ENCODE assay signal across 16 cellular contexts in the genomic region with DNA sequence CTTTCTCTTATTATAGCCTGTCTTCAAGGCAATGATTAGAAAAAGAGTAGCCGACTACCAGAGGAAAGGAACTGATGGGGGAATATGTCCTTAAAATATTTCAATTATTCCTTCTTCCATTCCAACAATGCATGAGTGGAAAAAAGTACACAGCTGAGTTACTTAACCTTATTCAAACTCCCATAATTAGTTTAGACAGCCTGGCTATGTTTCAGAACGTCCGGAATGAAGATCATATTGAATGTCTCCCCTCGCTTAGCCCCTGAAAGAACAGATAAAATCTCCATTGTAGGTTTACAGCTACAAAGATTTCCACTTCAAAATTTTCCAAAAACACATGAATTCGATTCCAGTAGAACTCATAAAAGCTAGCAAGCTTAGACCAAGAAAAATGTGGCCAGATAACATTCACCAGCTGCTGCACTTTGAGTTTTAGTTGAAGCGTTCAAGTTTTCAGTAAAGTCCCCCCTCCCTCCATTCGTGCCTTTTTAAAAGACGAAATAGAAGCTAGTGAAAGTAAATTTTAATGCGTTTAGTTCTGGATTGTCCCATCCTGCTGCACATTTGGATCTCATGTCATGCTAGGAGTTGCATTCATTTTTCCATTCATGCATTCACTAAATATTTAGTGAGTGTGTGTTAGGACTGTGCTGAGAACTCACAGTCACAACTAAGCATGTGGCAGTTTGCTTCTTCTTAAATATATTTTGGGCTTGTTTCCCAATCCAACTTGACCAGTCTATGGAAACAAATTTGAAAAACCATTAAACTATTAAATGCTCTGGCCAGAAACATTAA. TPM values are rescaled to one million over a fixed set of nuclear protein-coding genes. Genes with fewer than 3 reads are reported as not detected.
DNase-seq lines count a peak whose midpoint lies in the region; ATAC-seq, FAIRE-seq and TF ChIP-seq lines count a peak whose summit lies in the region.
"Had no signal": no experiment of that assay in that cellular context is flagged by ENCODE, and none has a peak within 500 bp of the region (broad histone marks: within the 10 kb centered on the region; RNA-seq: fewer than 3 reads in every experiment).

No MANE protein-coding gene starts in this region.

- FAIRE-seq in endometrium (lab: Jason Lieb, UNC): peak; percentile 81

- DNase-seq in testis: no peak
- no peak for DNase-seq in OCI-M1 (lab: John Stamatoyannopoulos, UW)
- no peak for DNase-seq in NCI-H1105 (lab: John Stamatoyannopoulos, UW)
- no peak for DNase-seq in T1000 (lab: John Stamatoyannopoulos, UW)
- DNase-seq: activated CD8-positive, alpha-beta memory T cell treated with anti-CD3 and anti-CD28 coated beads, Interleukin-2, amount 50 U/mL, for 48 hours; natural killer cell; NCI-H1092 treated with DMSO at 0.1 percent for 48 hours; NCI-H526; SIG-M5; stimulated activated CD4-positive, alpha-beta T cell treated with anti-CD3 and anti-CD28 coated beads, Interleukin-1b, Interleukin-23, amount 100 ng/mL, for 48 hours; WERI-Rb-1 had no signal

- no peak overlapping the region for H3K4me3 ChIP-seq in OCI-LY1 (ENCODE audit: low read depth, low read length, poor library complexity, severe bottlenecking)
- peak overlapping the region; percentile 10 to 19 for H3K4me3 ChIP-seq in muscle layer of duodenum (ENCODE audit: low read depth in 1 of 2, low read length in 2 of 2)
- H3K4me3 ChIP-seq in testis: no peak overlapping the region

- H3K4me2 ChIP-seq in OCI-LY1 (ENCODE audit: low read length): peak overlapping the region; percentile 18; the same call in 1 of the 2 replicates

- no peaks in the 10 kb centered on the region for H3K9me2 ChIP-seq in OCI-LY1 (ENCODE audit: low read depth, low read length)

- H3K9ac ChIP-seq in OCI-LY1 (ENCODE audit: low read length): peak overlapping the region; percentile 9; the same call in 1 of the 2 replicates

- TF ChIP-seq CTCF in OCI-LY1 (IDR thresholded peaks at IDR 0.05; ENCODE audit: low read length) (no peak), testis (IDR thresholded peaks at IDR 0.05) (no peak)

- no peaks in the 10 kb centered on the region for H3K79me2 ChIP-seq in OCI-LY1 (ENCODE audit: insufficient read depth, low read length)

- no peaks in the 10 kb centered on the region for H4K20me1 ChIP-seq in OCI-LY1 (ENCODE audit: insufficient read depth, low read length)

- H2AFZ ChIP-seq in OCI-LY1 (ENCODE audit: low read length): no peak overlapping the region

- H3K27ac ChIP-seq in OCI-LY1 (ENCODE audit: low read depth, low read length, poor library complexity, severe bottlenecking) (peak overlapping the region; percentile 53), muscle layer of duodenum (ENCODE audit: low read length) (peak overlapping the region; percentile 82), testis (peak overlapping the region; percentile 5 to 21)
- H3K27ac ChIP-seq: WERI-Rb-1 had no signal

- intact Hi-C loops in testis (cut with DNase I; ENCODE audit: low total_unique reads): no loop called here

- H3K4me1 ChIP-seq in OCI-LY1 (ENCODE audit: insufficient read depth, low read length, severe bottlenecking) (peaks cover 55% of the 10 kb centered on the region), muscle layer of duodenum (ENCODE audit: control insufficient read depth in 1 of 2, insufficient read depth in 2 of 2, low read length in 2 of 2) (peaks cover 0 to 5% of the 10 kb centered on the region in 2 donors), testis (peaks cover 6% of the 10 kb centered on the region)

- H3F3A ChIP-seq in OCI-LY1 (ENCODE audit: insufficient read depth, low read length): no peaks in the 10 kb centered on the region

- H3K9me3 ChIP-seq in OCI-LY1 (ENCODE audit: low read length) (no peaks in the 10 kb centered on the region), muscle layer of duodenum (ENCODE audit: control insufficient read depth in 1 of 2, low read length in 2 of 2) (no peaks in the 10 kb centered on the region), testis (no peaks in the 10 kb centered on the region)

- no peaks in the 10 kb centered on the region for H3K36me3 ChIP-seq in OCI-LY1 (ENCODE audit: insufficient read depth, low read length)
- no peaks in the 10 kb centered on the region for H3K36me3 ChIP-seq in muscle layer of duodenum (ENCODE audit: control insufficient read depth in 1 of 2, insufficient read depth in 2 of 2, low read length in 2 of 2)
- H3K36me3 ChIP-seq in testis (ENCODE audit: low read depth, missing control alignments): no peaks in the 10 kb centered on the region
- H3K36me3 ChIP-seq: WERI-Rb-1 had no signal

- WGBS in testis, 2 donors: 40 to 43% methylated on average over 9 of the region's 9 CpGs

- ATAC-seq in HG02981 (IDR thresholded peaks at IDR 0.05; ENCODE audit: unreplicated experiment): no peak
- ATAC-seq: natural killer cell; stimulated activated memory B cell treated with anti-CD40 and anti-IgM and Interleukin-4, amounts not matched to agents 10 μg/mL and 1 μg/mL and 100 μg/mL, for 72 hours had no signal

- H3K27me3 ChIP-seq in OCI-LY1 (ENCODE audit: insufficient read depth, low read length): no peaks in the 10 kb centered on the region
- no peaks in the 10 kb centered on the region for H3K27me3 ChIP-seq in muscle layer of duodenum (ENCODE audit: low read depth, low read length)
- no peaks in the 10 kb centered on the region for H3K27me3 ChIP-seq in testis

- no peak for TF ChIP-seq POLR2A in testis (IDR thresholded peaks at IDR 0.05)

RNA-seq across cellular contexts. Expression of a gene that starts 29.4 kb away (rescaled TPM):
- 100 to 1,000 TPM in 1 of 2 donors, 10 to 100 TPM in 1; 64.6 to 128 TPM for total RNA-seq in testis
- polyA plus RNA-seq in testis (ENCODE audit: insufficient read depth, low read depth, low replicate concordance): 158 TPM

Comparison
In these comparisons a context has a peak if more than half of its experiments do, and no peak if none do; other contexts are left out.
1. H3K27ac ChIP-seq: peak in every context shown above with its lines; median percentile 82 in muscle layer of duodenum; 53 in OCI-LY1; 13 in testis.
2. H3K4me3 ChIP-seq: peak in muscle layer of duodenum (2 of 2); none in OCI-LY1 (single experiment) and testis (0 of 2).